Comparison of ENCODE assay signal across 8 cellular contexts in the genomic region with DNA sequence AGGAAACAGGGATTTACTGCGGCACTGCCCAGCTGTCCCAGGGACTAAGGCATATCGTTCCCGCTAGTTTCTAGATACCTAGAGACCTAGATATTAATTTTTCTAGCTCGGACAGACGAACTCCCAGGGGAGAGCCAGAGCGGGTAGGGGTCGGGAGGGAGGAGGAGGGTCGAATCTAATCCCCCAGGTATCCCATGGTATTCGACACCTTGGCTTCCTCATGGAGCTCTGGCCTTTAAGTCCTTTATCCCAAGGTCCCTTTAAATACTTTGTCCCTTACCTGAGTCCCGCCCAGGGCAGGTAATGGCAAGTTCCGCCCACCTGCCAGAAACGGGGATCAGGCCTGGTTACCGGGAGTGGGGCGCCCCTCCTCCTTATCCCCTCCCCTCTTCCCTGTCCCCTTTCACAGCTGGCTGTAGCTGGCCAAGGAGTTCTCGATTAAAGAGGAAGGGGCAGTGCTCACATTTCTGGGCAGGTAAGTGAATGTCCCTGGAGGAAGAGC. TPM values are rescaled to one million over a fixed set of nuclear protein-coding genes. Genes with fewer than 3 reads are reported as not detected.
DNase-seq lines count a peak whose midpoint lies in the region; ATAC-seq and TF ChIP-seq lines count a peak whose summit lies in the region.

A gene (plus strand): TSS at position 310 of the 502 bp plus-strand sequence. CDS start 1,904 bp downstream, outside the sequence.

- DNase-seq in GM12865 (ENCODE audit: low read depth) (no peak), SJCRH30 (no peak), fibroblast of villous mesenchyme (ENCODE audit: low read depth) (no peak), NCI-H446 (lab: John Stamatoyannopoulos, UW) (no peak), NOMO-1 (lab: John Stamatoyannopoulos, UW; ENCODE audit: unreplicated experiment in 2 of 2) (no peak)

- H3K4me3 ChIP-seq in GM12865 (ENCODE audit: low read depth, low read length) (peak within 1 kb of the TSS; percentile 64), SJCRH30 (peak within 1 kb of the TSS; percentile 71), fibroblast of villous mesenchyme (ENCODE audit: low read depth, low read length) (peak within 1 kb of the TSS; percentile 95), rectal smooth muscle tissue (ENCODE audit: low read length) (peak within 1 kb of the TSS; percentile 74)

- peaks cover 3% of the 10 kb centered on the region; the same call in 1 of the 2 replicates for H3K36me3 ChIP-seq in SJCRH30
- no peaks in the 10 kb centered on the region for H3K36me3 ChIP-seq in rectal smooth muscle tissue (ENCODE audit: control insufficient read depth, insufficient read depth, low read length)

- H3K27ac ChIP-seq in SJCRH30 = peak within 1 kb of the TSS; percentile 6; the same call in 1 of the 2 replicates
- H3K27ac ChIP-seq in rectal smooth muscle tissue (ENCODE audit: low read depth, low read length) = peak within 1 kb of the TSS; percentile 38

- H3K27me3 ChIP-seq in SJCRH30 = no peaks in the 10 kb centered on the region
- H3K27me3 ChIP-seq in rectal smooth muscle tissue (ENCODE audit: control insufficient read depth, insufficient read depth, low read length) = no peaks in the 10 kb centered on the region

- no peak for ATAC-seq in HG03378 (IDR thresholded peaks at IDR 0.05; ENCODE audit: unreplicated experiment)
- no peak for ATAC-seq in HG03432 (IDR thresholded peaks at IDR 0.05; ENCODE audit: unreplicated experiment)

- TF ChIP-seq CTCF in GM12865 (IDR thresholded peaks at IDR 0.05; ENCODE audit: insufficient read depth, low read depth, low read length, missing control alignments) (no peak), fibroblast of villous mesenchyme (IDR thresholded peaks at IDR 0.05; ENCODE audit: insufficient read depth, low read depth, low read length) (no peak)

- H3K9me3 ChIP-seq in SJCRH30 (replicated peaks) = no peaks in the 10 kb centered on the region

- H3K4me1 ChIP-seq in SJCRH30 = peaks cover 4% of the 10 kb centered on the region
- H3K4me1 ChIP-seq in rectal smooth muscle tissue (ENCODE audit: control insufficient read depth, insufficient read depth, low read length) = peaks cover 3% of the 10 kb centered on the region

- H3K9ac ChIP-seq in rectal smooth muscle tissue (ENCODE audit: low read length) = peak within 1 kb of the TSS; percentile 52

RNA-seq across cellular contexts. Expression of the gene that starts here (rescaled TPM):
- total RNA-seq in SJCRH30 (2014; rRNA removed; shearing (Covaris generic)) = 0.51 and 0.58 TPM in 2 replicates
- total RNA-seq in fibroblast of villous mesenchyme = 0.32 and 0.43 TPM in 2 replicates
